In the genomic region with DNA sequence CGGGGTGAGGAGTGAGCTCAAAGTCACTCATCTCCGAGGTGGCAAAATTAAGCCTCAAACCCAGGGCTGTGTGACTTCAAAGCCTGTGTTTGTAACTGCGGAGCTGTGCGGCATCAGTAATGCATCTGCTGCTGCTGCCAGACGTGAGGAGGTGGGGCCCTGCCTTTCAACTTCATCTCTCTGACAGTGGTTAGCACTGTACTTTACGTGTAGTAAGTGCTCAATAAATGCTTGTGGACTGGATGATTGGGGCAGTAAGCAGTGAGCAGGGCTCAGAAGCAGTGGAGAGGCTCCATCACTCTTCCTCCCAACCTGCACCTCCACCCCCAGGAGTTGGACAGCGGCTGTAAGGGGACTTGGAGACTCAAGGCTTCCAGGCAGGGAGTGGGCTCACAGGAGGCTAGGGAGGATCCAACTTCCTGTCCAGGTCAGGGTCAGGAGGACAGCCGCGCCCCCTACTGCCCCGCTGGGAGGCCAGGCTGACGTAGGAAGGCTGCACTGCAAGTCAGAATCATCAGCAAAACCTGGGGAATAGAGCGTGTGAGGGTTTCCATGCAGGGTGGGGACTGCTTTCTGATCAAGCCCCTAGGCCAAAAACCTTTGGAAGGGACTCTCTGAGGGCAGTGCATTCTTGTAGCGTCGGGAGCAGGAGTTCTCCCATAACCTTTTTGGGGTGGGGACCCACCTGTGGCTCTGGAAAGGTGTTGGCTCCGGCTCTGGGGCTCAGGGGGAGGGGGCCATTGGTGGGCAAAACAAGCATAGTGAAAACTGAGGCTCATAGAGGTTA, we compare ENCODE assay signal across 17 cellular contexts. TPM values are rescaled to one million over a fixed set of nuclear protein-coding genes. Genes with fewer than 3 reads are reported as not detected.
A peak's percentile ranks its signal among the peaks of the same experiment; 100 is the strongest.
DNase-seq lines count a peak whose midpoint lies in the region; ATAC-seq and TF ChIP-seq lines count a peak whose summit lies in the region.
"Had no signal": no experiment of that assay in that cellular context is flagged by ENCODE, and none has a peak within 500 bp of the region (broad histone marks: within the 10 kb centered on the region; RNA-seq: fewer than 3 reads in every experiment).

No MANE protein-coding gene starts in this region.

- H3K4me1 ChIP-seq in cardiac muscle cell (ENCODE audit: low read depth) (peaks cover 21% of the 10 kb centered on the region), right lobe of liver (peaks cover 0 to 13% (median under 1%) of the 10 kb centered on the region in 4 donors), tibial nerve (peaks cover 0 to 83% (median 43%) of the 10 kb centered on the region in 4 donors), OCI-LY7 (ENCODE audit: insufficient read depth, low read length, poor library complexity, severe bottlenecking) (peaks cover 27% of the 10 kb centered on the region), tibial artery (peaks cover 0 to 66% (median 34%) of the 10 kb centered on the region in 4 donors)

- H2AFZ ChIP-seq in OCI-LY7 (ENCODE audit: low read length): no peak overlapping the region

- peaks cover 36% of the 10 kb centered on the region for H3K4me1 Mint-ChIP-seq in endothelial cell (ENCODE audit: unreplicated experiment)

- no peak for TF ChIP-seq EP300 in tibial nerve (IDR thresholded peaks at IDR 0.05)

- H3K4me2 ChIP-seq in OCI-LY7 (ENCODE audit: low read length): no peak overlapping the region

- DNase-seq in cardiac muscle cell (ENCODE audit: low read depth in 1 of 2, low spot score in 1 of 2) (no peak), Right ventricle myocardium inferior (ENCODE audit: missing footprints) (no peak), endothelial cell (ENCODE audit: low spot score) (peak; percentile 48), right lobe of liver (no peak), tibial nerve (ENCODE audit: low spot score in 2 of 2) (no peak), OCI-LY7 (ENCODE audit: low spot score) (no peak), tibial artery (no peak)
- DNase-seq: activated gamma-delta T cell treated with Interleukin-2 at 50 U/mL for 16 hours; CD8-positive, alpha-beta memory T cell; effector memory CD8-positive, alpha-beta T cell; EL; NCI-H2081 treated with DMSO at 0.1 percent for 48 hours; NCI-H82; T-helper 2 cell had no signal

- POLR2A ChIA-PET in OCI-LY7 (lab: Charles Lee): interaction anchor here (0.5 to 1.1 kb wide), 2 partner anchors 7 to 12 kb away, joined by 3 to 4 read pairs; no protein-coding TSS in a partner anchor

- peak overlapping the region; percentile 42 for H3K27ac Mint-ChIP-seq in endothelial cell (ENCODE audit: unreplicated experiment)
- H3K27ac Mint-ChIP-seq: effector memory CD8-positive, alpha-beta T cell had no signal

- H3K36me3 Mint-ChIP-seq in endothelial cell (ENCODE audit: low read depth, unreplicated experiment): peaks cover 13% of the 10 kb centered on the region

- 81% methylated on average over 5 of the region's 15 CpGs for WGBS in right lobe of liver (ENCODE audit: insufficient coverage, low coverage, low lambda C conversion rate, missing lambda C conversion rate)
- 58 to 68% methylated on average over 12 to 15 of the region's 15 CpGs for WGBS in tibial nerve, 2 donors

- H3K4me3 Mint-ChIP-seq in endothelial cell (ENCODE audit: unreplicated experiment): no peak overlapping the region
- H3K4me3 Mint-ChIP-seq: CD8-positive, alpha-beta memory T cell; effector memory CD8-positive, alpha-beta T cell had no signal

- TF ChIP-seq CTCF in cardiac muscle cell (IDR thresholded peaks at IDR 0.05; ENCODE audit: low read depth, low read length): peak; percentile 19
- TF ChIP-seq CTCF in endothelial cell (IDR thresholded peaks at IDR 0.05; ENCODE audit: unreplicated experiment): no peak
- TF ChIP-seq CTCF in right lobe of liver (IDR thresholded peaks at IDR 0.05): no peak
- TF ChIP-seq CTCF in tibial nerve (IDR thresholded peaks at IDR 0.05): no peak
- TF ChIP-seq CTCF in OCI-LY7 (conservative IDR thresholded peaks at IDR 0.05; ENCODE audit: low read length): no peak
- no peak for TF ChIP-seq CTCF in tibial artery (IDR thresholded peaks at IDR 0.05)

- no peak overlapping the region for H3K27ac ChIP-seq in cardiac muscle cell
- H3K27ac ChIP-seq in right lobe of liver: no peak overlapping the region
- H3K27ac ChIP-seq in tibial nerve: peak overlapping the region in 3 of 4 donors; percentile 23 to 58 (median 37)
- H3K27ac ChIP-seq in OCI-LY7 (ENCODE audit: low read depth, low read length, poor library complexity, severe bottlenecking): no peak overlapping the region
- H3K27ac ChIP-seq in tibial artery: no peak overlapping the region

- H3K9me3 Mint-ChIP-seq in endothelial cell (ENCODE audit: unreplicated experiment): no peaks in the 10 kb centered on the region
- H3K9me3 Mint-ChIP-seq: CD8-positive, alpha-beta memory T cell; effector memory CD8-positive, alpha-beta T cell had no signal

- no TSS peak for BruUV-seq in OCI-LY7 (replicated peaks; lab: Mats Ljungman, UMichigan)

- no peaks in the 10 kb centered on the region for H3K9me2 ChIP-seq in OCI-LY7 (ENCODE audit: insufficient read depth, low read length)

- peaks cover 35% of the 10 kb centered on the region for H3K27me3 Mint-ChIP-seq in endothelial cell (ENCODE audit: unreplicated experiment)
- H3K27me3 Mint-ChIP-seq: CD8-positive, alpha-beta memory T cell; effector memory CD8-positive, alpha-beta T cell had no signal

- H3K9me3 ChIP-seq in cardiac muscle cell (ENCODE audit: low read depth): no peaks in the 10 kb centered on the region
- no peaks in the 10 kb centered on the region for H3K9me3 ChIP-seq in right lobe of liver
- no peaks in the 10 kb centered on the region for H3K9me3 ChIP-seq in tibial nerve
- no peaks in the 10 kb centered on the region for H3K9me3 ChIP-seq in OCI-LY7 (ENCODE audit: low read length)
- H3K9me3 ChIP-seq in tibial artery: no peaks in the 10 kb centered on the region
- H3K9me3 ChIP-seq: gastroesophageal sphincter had no signal

- peaks cover 12% of the 10 kb centered on the region; the same call in 1 of the 2 replicates for H3K79me2 ChIP-seq in OCI-LY7 (ENCODE audit: insufficient read depth, low read depth, low read length)

- H3K27me3 ChIP-seq in cardiac muscle cell: peaks cover 39% of the 10 kb centered on the region
- H3K27me3 ChIP-seq in right lobe of liver: no peaks in the 10 kb centered on the region
- H3K27me3 ChIP-seq in tibial nerve: no peaks in the 10 kb centered on the region
- no peaks in the 10 kb centered on the region for H3K27me3 ChIP-seq in tibial artery
- H3K27me3 ChIP-seq: gastroesophageal sphincter had no signal

- H4K20me1 ChIP-seq in OCI-LY7 (ENCODE audit: insufficient read depth, low read length): 0 out of 2 replicates have a peak, but pooled peaks cover 5% of the 10 kb centered on the region

- TF ChIP-seq POLR2A in right lobe of liver (IDR thresholded peaks at IDR 0.05): no peak
- TF ChIP-seq POLR2A in tibial nerve (IDR thresholded peaks at IDR 0.05): no peak

- intact Hi-C loops in Right ventricle myocardium inferior (cut with DNase I): no loop called here
- intact Hi-C loops in right lobe of liver (cut with DNase I): no loop called here
- intact Hi-C loops in OCI-LY7 (cut with micrococcal nuclease; ENCODE audit: unreplicated experiment): no loop called here
- intact Hi-C loops in tibial artery (cut with DNase I; ENCODE audit: low total_unique reads): no loop called here

- H3K36me3 ChIP-seq in cardiac muscle cell: no peaks in the 10 kb centered on the region
- H3K36me3 ChIP-seq in right lobe of liver: no peaks in the 10 kb centered on the region
- H3K36me3 ChIP-seq in tibial nerve: no peaks in the 10 kb centered on the region
- peaks cover 10% of the 10 kb centered on the region; the same call in 1 of the 2 replicates for H3K36me3 ChIP-seq in OCI-LY7 (ENCODE audit: insufficient read depth, low read length)
- no peaks in the 10 kb centered on the region for H3K36me3 ChIP-seq in tibial artery
- H3K36me3 ChIP-seq: gastroesophageal sphincter had no signal

- ATAC-seq in Right ventricle myocardium inferior (no peak), right lobe of liver (peak; percentile 21 to 37 (median 30)), GM18861 (IDR thresholded peaks at IDR 0.05; ENCODE audit: unreplicated experiment) (no peak)
- ATAC-seq: activated CD4-positive, CD25-positive, alpha-beta regulatory T cell treated with anti-CD3 and anti-CD28 coated beads, Interleukin-2, amount 50 U/mL, for 24 hours; effector memory CD8-positive, alpha-beta T cell; gastroesophageal sphincter had no signal

- H3K4me3 ChIP-seq in cardiac muscle cell (no peak overlapping the region), right lobe of liver (no peak overlapping the region), tibial nerve (no peak overlapping the region), OCI-LY7 (ENCODE audit: low read depth, low read length, poor library complexity, severe bottlenecking) (no peak overlapping the region), tibial artery (no peak overlapping the region)
- H3K4me3 ChIP-seq: gastroesophageal sphincter had no signal

- CTCF ChIA-PET in OCI-LY7 (lab: Charles Lee; ENCODE audit: unreplicated experiment): no interaction called here

RNA-seq across cellular contexts. Expression of a gene that starts 21.8 kb away (rescaled TPM):
- 29.7 and 46.2 TPM in 2 replicates for total RNA-seq in cardiac muscle cell
- polyA plus RNA-seq in cardiac muscle cell: 19.9 and 20.2 TPM in 2 replicates
- 31.9 TPM for total RNA-seq in Right ventricle myocardium inferior
- 46.2 TPM for total RNA-seq in endothelial cell (ENCODE audit: unreplicated experiment)
- 10 to 100 TPM in 2 of 6 experiments, 1 to 10 TPM in 4; 6.1 to 14.5 (median 8.4) TPM for total RNA-seq in right lobe of liver
- total RNA-seq in tibial nerve: 10 to 100 TPM; 32.9 to 52.7 (median 45.9) TPM
- 17.1 and 20.1 TPM in 2 replicates for total RNA-seq in OCI-LY7 (2014; rRNA removed; shearing (Covaris generic))
- 49.4 and 54.3 TPM in 2 replicates for total RNA-seq in OCI-LY7 (2022)

Comparison
In these comparisons a context has a peak if more than half of its experiments do, and no peak if none do; other contexts are left out.
1. H3K27ac ChIP-seq: peak in tibial nerve (3 of 4); none in cardiac muscle cell (single experiment), right lobe of liver (0 of 3), OCI-LY7 (single experiment) and tibial artery (0 of 2).
2. ATAC-seq: peak in right lobe of liver (4 of 4); none in Right ventricle myocardium inferior (single experiment) and GM18861 (single experiment).